ENCODE assay signal across 7 cellular contexts in the genomic region with DNA sequence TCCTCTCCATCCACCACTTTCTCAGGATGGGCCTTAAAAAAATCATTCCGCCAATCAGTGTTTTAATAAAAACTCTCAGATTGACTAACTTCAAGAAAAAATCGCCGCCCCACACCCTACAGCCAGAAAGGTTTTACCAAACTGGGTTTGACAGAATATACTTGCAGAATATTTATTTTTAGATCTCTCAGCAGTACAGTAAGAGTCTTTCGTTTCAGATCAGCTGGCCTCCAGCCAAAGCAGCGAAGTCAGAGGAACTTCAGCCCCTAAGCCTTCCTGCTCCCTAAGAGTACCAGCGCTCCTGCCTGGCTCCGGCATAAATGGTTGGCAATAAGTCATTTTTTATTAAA. TPM values are rescaled to one million over a fixed set of nuclear protein-coding genes. Genes with fewer than 3 reads are reported as not detected.
DNase-seq lines count a peak whose midpoint lies in the region; ATAC-seq and TF ChIP-seq lines count a peak whose summit lies in the region.

No MANE protein-coding gene starts in this region.

- CTCF ChIA-PET in HEK293 (lab: Yijun Ruan, JAX), result interaction anchor here (0.6 kb wide), 1 partner anchor 24 kb away, joined by 3 read pairs; no protein-coding TSS in a partner anchor

- peaks cover 6% of the 10 kb centered on the region for H3K4me1 ChIP-seq in HEK293 (ENCODE audit: control insufficient read depth, insufficient read depth, low read length)
- peaks cover 10% of the 10 kb centered on the region for H3K4me1 ChIP-seq in colonic mucosa
- peaks cover 8% of the 10 kb centered on the region for H3K4me1 ChIP-seq in muscle layer of colon (ENCODE audit: insufficient read depth, low read length)
- H3K4me1 ChIP-seq in upper lobe of left lung, result peaks cover 16 to 26% (median 20%) of the 10 kb centered on the region in 4 donors

- H3K27ac ChIP-seq in HEK293 (ENCODE audit: extremely low read depth, low read depth, low read length), result 0 out of 2 replicates have a peak overlapping the region, but pooled peaks have one; percentile 34
- H3K27ac ChIP-seq in colonic mucosa, result peak overlapping the region; percentile 76
- peak overlapping the region; percentile 53 for H3K27ac ChIP-seq in muscle layer of colon (ENCODE audit: low read depth, low read length)
- H3K27ac ChIP-seq in upper lobe of left lung, result peak overlapping the region; percentile 49 to 86 (median 76)

- TF ChIP-seq POLR2A in upper lobe of left lung (IDR thresholded peaks at IDR 0.05), result no peak

- H3K9me3 ChIP-seq in HEK293 (ENCODE audit: control insufficient read depth, insufficient read depth, low read depth, low read length), result no peaks in the 10 kb centered on the region
- no peaks in the 10 kb centered on the region for H3K9me3 ChIP-seq in colonic mucosa
- no peaks in the 10 kb centered on the region for H3K9me3 ChIP-seq in muscle layer of colon (ENCODE audit: low read length)
- no peaks in the 10 kb centered on the region for H3K9me3 ChIP-seq in upper lobe of left lung

- POLR2A ChIA-PET in HEK293 (lab: Yijun Ruan, JAX), result no interaction called here

- WGBS in upper lobe of left lung, 2 donors, result 16 to 25% methylated on average over 7 of the region's 7 CpGs

- intact Hi-C loops in colonic mucosa (cut with DNase I), result no loop called here

- TF ChIP-seq CTCF in HEK293 (tag by site-specific recombination; IDR thresholded peaks at IDR 0.05) (no peak), colonic mucosa (IDR thresholded peaks at IDR 0.05) (no peak), upper lobe of left lung (IDR thresholded peaks at IDR 0.05) (no peak)

- peaks cover 10 to 84% of the 10 kb centered on the region in 2 experiments; a peak in 2 of 3 replicates for H3K36me3 ChIP-seq in HEK293 (ENCODE audit: control insufficient read depth in 2 of 2, insufficient read depth in 1 of 2, low read length in 2 of 2)
- no peaks in the 10 kb centered on the region for H3K36me3 ChIP-seq in colonic mucosa
- peaks cover 25% of the 10 kb centered on the region for H3K36me3 ChIP-seq in muscle layer of colon (ENCODE audit: insufficient read depth, low read length)
- peaks cover 0 to 51% (median 16%) of the 10 kb centered on the region in 4 donors for H3K36me3 ChIP-seq in upper lobe of left lung

- ATAC-seq in GM18517 (IDR thresholded peaks at IDR 0.05; ENCODE audit: unreplicated experiment) (peak; percentile 51), upper lobe of left lung (ENCODE audit: low FRiP score in 2 of 2) (peak in 1 of 2 donors; percentile 57)

- no peak for TF ChIP-seq EP300 in upper lobe of left lung (IDR thresholded peaks at IDR 0.05)

- H3K9ac ChIP-seq in colonic mucosa (ENCODE audit: low read depth in 2 of 2, low read length in 2 of 2), result peak overlapping the region in 1 of 2 donors; percentile 62
- H3K9ac ChIP-seq in muscle layer of colon (ENCODE audit: low read length), result no peak overlapping the region

- no peaks in the 10 kb centered on the region for H3K27me3 ChIP-seq in colonic mucosa
- no peaks in the 10 kb centered on the region for H3K27me3 ChIP-seq in muscle layer of colon (ENCODE audit: control insufficient read depth in 1 of 2, insufficient read depth in 2 of 2, low read length in 2 of 2)
- H3K27me3 ChIP-seq in upper lobe of left lung, result no peaks in the 10 kb centered on the region

- H3K4me3 ChIP-seq in HEK293 (ENCODE audit: low read depth, low read length) (no peak overlapping the region), colonic mucosa (no peak overlapping the region), muscle layer of colon (ENCODE audit: low read depth in 1 of 2, low read length in 2 of 2) (no peak overlapping the region), upper lobe of left lung (peak overlapping the region in 3 of 4 donors; percentile 5 to 15 (median 13))

- DNase-seq in NCI-H2029 (lab: John Stamatoyannopoulos, UW) (peak; percentile 37), colonic mucosa (peak; percentile 81), upper lobe of left lung (peak in 1 of 2 donors; percentile 89), NCI-H1092 treated with DMSO at 0.1 percent for 48 hours (lab: John Stamatoyannopoulos, UW) (no peak)

TF ChIP-seq in HEK293, 187 proteins besides CTCF, POLR2A, EP300 and RAD21:
- TF ChIP-seq ZNF501 (tag by site-specific recombination; IDR thresholded peaks at IDR 0.05) (no peak), ZNF16 (tag by site-specific recombination; IDR thresholded peaks at IDR 0.05; ENCODE audit: low read depth) (no peak), ZBTB8A (tag by site-specific recombination; IDR thresholded peaks at IDR 0.05) (no peak), ZBTB48 (tag by site-specific recombination; IDR thresholded peaks at IDR 0.05) (0 out of 2 replicates have a peak, but pooled peaks have one; percentile 69), ZNF138 (tag by site-specific recombination; IDR thresholded peaks at IDR 0.05; ENCODE audit: borderline replicate concordance) (no peak), ZNF24 (tag by site-specific recombination; IDR thresholded peaks at IDR 0.05) (no peak)
- TF ChIP-seq, protein P1, sequence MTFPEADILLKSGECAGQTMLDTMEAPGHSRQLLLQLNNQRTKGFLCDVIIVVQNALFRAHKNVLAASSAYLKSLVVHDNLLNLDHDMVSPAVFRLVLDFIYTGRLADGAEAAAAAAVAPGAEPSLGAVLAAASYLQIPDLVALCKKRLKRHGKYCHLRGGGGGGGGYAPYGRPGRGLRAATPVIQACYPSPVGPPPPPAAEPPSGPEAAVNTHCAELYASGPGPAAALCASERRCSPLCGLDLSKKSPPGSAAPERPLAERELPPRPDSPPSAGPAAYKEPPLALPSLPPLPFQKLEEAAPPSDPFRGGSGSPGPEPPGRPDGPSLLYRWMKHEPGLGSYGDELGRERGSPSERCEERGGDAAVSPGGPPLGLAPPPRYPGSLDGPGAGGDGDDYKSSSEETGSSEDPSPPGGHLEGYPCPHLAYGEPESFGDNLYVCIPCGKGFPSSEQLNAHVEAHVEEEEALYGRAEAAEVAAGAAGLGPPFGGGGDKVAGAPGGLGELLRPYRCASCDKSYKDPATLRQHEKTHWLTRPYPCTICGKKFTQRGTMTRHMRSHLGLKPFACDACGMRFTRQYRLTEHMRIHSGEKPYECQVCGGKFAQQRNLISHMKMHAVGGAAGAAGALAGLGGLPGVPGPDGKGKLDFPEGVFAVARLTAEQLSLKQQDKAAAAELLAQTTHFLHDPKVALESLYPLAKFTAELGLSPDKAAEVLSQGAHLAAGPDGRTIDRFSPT (tag by site-specific recombination; IDR thresholded peaks at IDR 0.05), result no peak
- TF ChIP-seq, protein P2, sequence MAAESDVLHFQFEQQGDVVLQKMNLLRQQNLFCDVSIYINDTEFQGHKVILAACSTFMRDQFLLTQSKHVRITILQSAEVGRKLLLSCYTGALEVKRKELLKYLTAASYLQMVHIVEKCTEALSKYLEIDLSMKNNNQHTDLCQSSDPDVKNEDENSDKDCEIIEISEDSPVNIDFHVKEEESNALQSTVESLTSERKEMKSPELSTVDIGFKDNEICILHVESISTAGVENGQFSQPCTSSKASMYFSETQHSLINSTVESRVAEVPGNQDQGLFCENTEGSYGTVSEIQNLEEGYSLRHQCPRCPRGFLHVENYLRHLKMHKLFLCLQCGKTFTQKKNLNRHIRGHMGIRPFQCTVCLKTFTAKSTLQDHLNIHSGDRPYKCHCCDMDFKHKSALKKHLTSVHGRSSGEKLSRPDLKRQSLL (tag by site-specific recombination; IDR thresholded peaks at IDR 0.05), result 0 out of 2 replicates have a peak, but pooled peaks have one; percentile 47

RNA-seq across cellular contexts. Expression of a gene that starts 24.7 kb away (rescaled TPM):
- total RNA-seq in colonic mucosa (10 to 100 TPM; 21.4 to 23.3 TPM), upper lobe of left lung (10 to 100 TPM in 4 of 6 donors, 1 to 10 TPM in 2; 8.1 to 32.5 (median 14.3) TPM)

Comparison
In these comparisons a context has a peak if more than half of its experiments do, and no peak if none do; other contexts are left out.
1. H3K4me3 ChIP-seq: peak in upper lobe of left lung (3 of 4); none in HEK293 (single experiment), colonic mucosa (single experiment) and muscle layer of colon (0 of 2).
2. Peak in every context shown above with its lines, with median percentiles within 50 percentile points of each other: H3K27ac ChIP-seq.